In genomic region chr11:63502252-63502820, GRCh38 we compare ENCODE assay signal across 18 cellular contexts. TPM values are rescaled to one million over a fixed set of nuclear protein-coding genes. Genes with fewer than 3 reads are reported as not detected.
"Had no signal": no experiment of that assay in that cellular context is flagged by ENCODE, and none has a peak within 500 bp of the region (broad histone marks: within the 10 kb centered on the region; RNA-seq: fewer than 3 reads in every experiment).

No MANE protein-coding gene starts in this region.

- H3K27ac Mint-ChIP-seq: activated naive CD8-positive, alpha-beta T cell treated with anti-CD3 and anti-CD28 coated beads, Interleukin-2, amount 10 ng/mL, durations not matched to agents 7 days and 5 days; stimulated activated naive B cell treated with anti-CD40 and anti-IgM and Interleukin-4, amounts not matched to agents 10 μg/mL and 1 μg/mL and 100 μg/mL, for 72 hours; type B pancreatic cell had no signal

- H3K27ac ChIP-seq: lower lobe of right lung had no signal

- H3K4me3 ChIP-seq: lower lobe of right lung, smooth muscle cell had no signal

- DNase-seq: activated CD4-positive, alpha-beta T cell treated with anti-CD3 and anti-CD28 coated beads, Interleukin-2, amount 50 U/mL, for 1 hour; activated naive CD8-positive, alpha-beta T cell treated with anti-CD3 and anti-CD28 coated beads, Interleukin-2, amount 10 ng/mL, durations not matched to agents 7 days and 5 days; activated T-cell treated with anti-CD3 and anti-CD28 coated beads, Interleukin-2, amount 50 U/mL, for 48 hours; aorta; hippocampal formation; left cardiac atrium; lower lobe of right lung; naive B cell; nucleus accumbens; right cardiac atrium; stimulated activated naive B cell treated with anti-CD40 and anti-IgM and Interleukin-4, amounts not matched to agents 10 μg/mL and 1 μg/mL and 100 μg/mL, for 72 hours had no signal

- H3K4me3 Mint-ChIP-seq: activated naive CD8-positive, alpha-beta T cell treated with anti-CD3 and anti-CD28 coated beads, Interleukin-2, amount 10 ng/mL, durations not matched to agents 7 days and 5 days; stimulated activated naive B cell treated with anti-CD40 and anti-IgM and Interleukin-4, amounts not matched to agents 10 μg/mL and 1 μg/mL and 100 μg/mL, for 72 hours; type B pancreatic cell had no signal

- ATAC-seq: esophagus mucosa; left cardiac atrium; lower lobe of right lung; right cardiac atrium; stimulated activated naive B cell treated with anti-CD40 and anti-IgM and Interleukin-4, amounts not matched to agents 10 μg/mL and 1 μg/mL and 100 μg/mL, for 72 hours had no signal

- H3K36me3 ChIP-seq: lower lobe of right lung had no signal

- H3K36me3 Mint-ChIP-seq: type B pancreatic cell had no signal

- H3K27me3 Mint-ChIP-seq: type B pancreatic cell had no signal

RNA-seq across cellular contexts. Expression of gene LGALS12, which starts 3.5 kb away (rescaled TPM):
- total RNA-seq: activated naive CD8-positive, alpha-beta T cell treated with anti-CD3 and anti-CD28 coated beads, Interleukin-2, amount 10 ng/mL, durations not matched to agents 7 days and 5 days; bronchial epithelial cell; chondrocyte; dermis microvascular lymphatic vessel endothelial cell; esophagus mucosa; glomerular endothelial cell; smooth muscle cell had no signal
- polyA plus RNA-seq: aorta, smooth muscle cell had no signal

RNA-seq across cellular contexts. Expression of gene PLAAT5, which starts 11.4 kb away (rescaled TPM):
- total RNA-seq: bronchial epithelial cell, dermis microvascular lymphatic vessel endothelial cell, glomerular endothelial cell had no signal
- polyA plus RNA-seq: smooth muscle cell had no signal

RNA-seq across cellular contexts. Expression of gene PLAAT4, which starts 34.3 kb away (rescaled TPM):
- total RNA-seq: smooth muscle cell had no signal
- polyA plus RNA-seq: smooth muscle cell had no signal
